Comparison of ENCODE assay signal across 8 cellular contexts in the genomic region with DNA sequence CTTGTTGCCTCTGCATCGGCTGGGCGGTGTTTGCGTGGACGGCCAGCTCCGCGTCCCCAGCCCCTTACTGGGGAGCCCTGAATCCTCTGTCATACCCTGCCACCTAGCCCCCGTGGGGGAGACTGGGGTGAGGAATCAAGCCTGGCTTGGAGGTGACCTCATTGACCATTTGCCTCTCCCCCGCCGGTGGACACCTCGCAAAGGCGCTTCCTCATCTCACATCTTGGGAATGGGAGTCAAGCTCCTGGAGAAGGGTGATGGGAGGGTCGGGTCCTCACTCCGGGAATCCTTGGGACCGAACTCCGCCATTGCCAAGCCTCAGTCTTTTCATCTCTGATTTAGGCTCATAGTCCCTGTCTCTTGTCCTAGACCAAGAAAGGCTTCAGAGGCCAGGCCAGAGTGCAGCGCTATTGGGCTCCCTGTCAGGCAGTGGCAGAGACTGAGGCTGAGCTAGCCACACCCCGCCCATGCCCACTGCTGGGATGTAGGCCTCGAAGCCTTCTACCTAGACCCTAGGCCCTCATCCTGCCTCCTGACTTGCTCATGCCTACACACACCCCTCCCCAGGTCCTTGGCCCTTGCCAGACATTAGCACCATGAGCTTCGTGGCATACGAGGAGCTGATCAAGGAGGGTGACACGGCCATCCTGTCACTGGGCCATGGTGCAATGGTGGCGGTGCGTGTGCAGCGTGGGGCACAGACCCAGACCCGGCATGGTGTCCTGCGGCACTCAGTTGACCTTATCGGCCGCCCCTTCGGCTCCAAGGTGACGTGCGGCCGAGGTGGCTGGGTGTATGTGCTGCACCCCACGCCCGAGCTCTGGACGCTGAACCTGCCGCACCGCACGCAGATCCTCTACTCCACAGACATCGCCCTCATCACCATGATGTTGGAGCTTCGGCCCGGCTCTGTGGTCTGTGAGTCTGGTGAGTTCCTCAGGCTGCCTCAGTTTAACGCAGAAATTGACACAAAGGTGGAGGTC. TPM values are rescaled to one million over a fixed set of nuclear protein-coding genes. Genes with fewer than 3 reads are reported as not detected.
DNase-seq lines count a peak whose midpoint lies in the region; ATAC-seq and TF ChIP-seq lines count a peak whose summit lies in the region.

No MANE protein-coding gene starts in this region.

- intact Hi-C loops in Calu3 (cut with micrococcal nuclease; ENCODE audit: unreplicated experiment) = no loop called here

- H3F3A ChIP-seq in OCI-LY1 (ENCODE audit: insufficient read depth, low read length) = no peaks in the 10 kb centered on the region

- H3K27ac Mint-ChIP-seq in Calu3 (ENCODE audit: unreplicated experiment) = peak overlapping the region; percentile 70
- peak overlapping the region; percentile 80 for H3K27ac Mint-ChIP-seq in endothelial cell (ENCODE audit: unreplicated experiment)

- CTCF ChIA-PET in Calu3 (lab: Charles Lee) = interaction anchor here (1.7 kb wide), 1 partner anchor 10 kb away, joined by 10 read pairs; no protein-coding TSS in a partner anchor

- H3K4me1 ChIP-seq in OCI-LY1 (ENCODE audit: insufficient read depth, low read length, severe bottlenecking) (peaks cover 27% of the 10 kb centered on the region), osteoblast (ENCODE audit: insufficient read depth, low read length) (peaks cover 25% of the 10 kb centered on the region)

- peaks cover 20% of the 10 kb centered on the region; the same call in 1 of the 2 replicates for H3K36me3 ChIP-seq in OCI-LY1 (ENCODE audit: insufficient read depth, low read length)
- peaks cover 4% of the 10 kb centered on the region for H3K36me3 ChIP-seq in osteoblast (ENCODE audit: insufficient read depth, low read length)

- H3K9me3 ChIP-seq in OCI-LY1 (ENCODE audit: low read length) (no peaks in the 10 kb centered on the region), osteoblast (ENCODE audit: low read depth, low read length) (no peaks in the 10 kb centered on the region)

- BruUV-seq in Calu3 (replicated peaks; lab: Mats Ljungman, UMichigan) = TSS peak; percentile 87

- H3K4me3 ChIP-seq in OCI-LY1 (ENCODE audit: low read depth, low read length, poor library complexity, severe bottlenecking) = peak overlapping the region; percentile 96
- H3K4me3 ChIP-seq in osteoblast (ENCODE audit: insufficient read depth, low read length) = peak overlapping the region; percentile 92

- no peak for ATAC-seq in HG02840 (IDR thresholded peaks at IDR 0.05; ENCODE audit: low FRiP score, unreplicated experiment)

- H3K9ac ChIP-seq in OCI-LY1 (ENCODE audit: low read length) = peak overlapping the region; percentile 95

- H3K4me2 ChIP-seq in OCI-LY1 (ENCODE audit: low read length) (peak overlapping the region; percentile 96), osteoblast (ENCODE audit: insufficient read depth, low read length) (peak overlapping the region; percentile 86)

- H3K9me3 Mint-ChIP-seq in Calu3 (ENCODE audit: low read depth, unreplicated experiment) = no peaks in the 10 kb centered on the region
- H3K9me3 Mint-ChIP-seq in endothelial cell (ENCODE audit: unreplicated experiment) = no peaks in the 10 kb centered on the region

- H3K4me1 Mint-ChIP-seq in Calu3 (ENCODE audit: low read depth, unreplicated experiment) (peaks cover 31% of the 10 kb centered on the region), endothelial cell (ENCODE audit: unreplicated experiment) (peaks cover 12% of the 10 kb centered on the region)

- no peak overlapping the region for H3K27ac ChIP-seq in OCI-LY1 (ENCODE audit: low read depth, low read length, poor library complexity, severe bottlenecking)
- H3K27ac ChIP-seq in osteoblast (ENCODE audit: low read depth, low read length) = peak overlapping the region; percentile 68

- DNase-seq in Calu3 = no peak
- no peak for DNase-seq in endothelial cell (ENCODE audit: low spot score)
- peak; percentile 86 for DNase-seq in osteoblast (ENCODE audit: insufficient read length, low spot score, missing footprints)
- no peak for DNase-seq in NCI-H2196 treated with DMSO at 0.1 percent for 48 hours (lab: John Stamatoyannopoulos, UW; ENCODE audit: unreplicated experiment)
- DNase-seq in Ammon's horn (ENCODE audit: low spot score) = no peak
- DNase-seq in GM10266 (ENCODE audit: extremely low spot score) = no peak

- H3K27me3 ChIP-seq in OCI-LY1 (ENCODE audit: insufficient read depth, low read length) = no peaks in the 10 kb centered on the region; the same call in 1 of the 2 replicates
- H3K27me3 ChIP-seq in osteoblast (ENCODE audit: insufficient read depth, low read length) = no peaks in the 10 kb centered on the region

- H3K27me3 Mint-ChIP-seq in Calu3 (ENCODE audit: unreplicated experiment) = no peaks in the 10 kb centered on the region
- H3K27me3 Mint-ChIP-seq in endothelial cell (ENCODE audit: unreplicated experiment) = peaks cover 13% of the 10 kb centered on the region

- peaks cover 8% of the 10 kb centered on the region for H3K79me2 ChIP-seq in OCI-LY1 (ENCODE audit: insufficient read depth, low read length)
- H3K79me2 ChIP-seq in osteoblast (ENCODE audit: insufficient read depth, low read length) = peaks cover 40% of the 10 kb centered on the region

- no peaks in the 10 kb centered on the region for H3K9me2 ChIP-seq in OCI-LY1 (ENCODE audit: low read depth, low read length)

- H4K20me1 ChIP-seq in OCI-LY1 (ENCODE audit: insufficient read depth, low read length) (no peaks in the 10 kb centered on the region), osteoblast (ENCODE audit: insufficient read depth, low read length) (peaks cover 23% of the 10 kb centered on the region)

- H3K36me3 Mint-ChIP-seq in Calu3 (ENCODE audit: insufficient read depth, unreplicated experiment) (peaks cover 48% of the 10 kb centered on the region), endothelial cell (ENCODE audit: low read depth, unreplicated experiment) (no peaks in the 10 kb centered on the region)

- no peak for TF ChIP-seq CTCF in Calu3 (IDR thresholded peaks at IDR 0.05; ENCODE audit: unreplicated experiment)
- TF ChIP-seq CTCF in OCI-LY1 (IDR thresholded peaks at IDR 0.05; ENCODE audit: low read length) = no peak
- TF ChIP-seq CTCF in endothelial cell (IDR thresholded peaks at IDR 0.05; ENCODE audit: unreplicated experiment) = no peak
- no peak for TF ChIP-seq CTCF in osteoblast (IDR thresholded peaks at IDR 0.05; ENCODE audit: extremely low read depth, low read depth, low read length)
- no peak for TF ChIP-seq CTCF in GM10266 (IDR thresholded peaks at IDR 0.05; ENCODE audit: control insufficient read depth, insufficient read depth, low read depth, missing control alignments)

- H2AFZ ChIP-seq in OCI-LY1 (ENCODE audit: low read length) (no peak overlapping the region), osteoblast (ENCODE audit: low read length) (peak overlapping the region; percentile 56)

- H3K4me3 Mint-ChIP-seq in Calu3 (ENCODE audit: low read depth, unreplicated experiment) = peak overlapping the region; percentile 74
- H3K4me3 Mint-ChIP-seq in endothelial cell (ENCODE audit: unreplicated experiment) = peak overlapping the region; percentile 96

RNA-seq across cellular contexts. Expression of gene TRMT61A, which starts 0.7 kb away (rescaled TPM):
- total RNA-seq in Calu3 (2022) (25.9 and 28.0 TPM in 2 replicates), endothelial cell (ENCODE audit: unreplicated experiment) (6.1 TPM), osteoblast (9.0 and 10.6 TPM in 2 replicates)

RNA-seq across cellular contexts. Expression of gene CKB, which starts 7.0 kb away (rescaled TPM):
- total RNA-seq in Calu3 (2022) (27.0 and 28.2 TPM in 2 replicates), endothelial cell (ENCODE audit: unreplicated experiment) (23.1 TPM), osteoblast (5.1 and 8.3 TPM in 2 replicates)

RNA-seq across cellular contexts. Expression of gene BAG5, which starts 32.8 kb away (rescaled TPM):
- total RNA-seq in Calu3 (2022) = 36.5 and 38.4 TPM in 2 replicates
- 39.9 TPM for total RNA-seq in endothelial cell (ENCODE audit: unreplicated experiment)
- total RNA-seq in osteoblast = 28.6 and 30.8 TPM in 2 replicates

RNA-seq across cellular contexts. Expression of gene COA8, which starts 33.1 kb away (rescaled TPM):
- total RNA-seq in Calu3 (2022) = 29.1 and 37.2 TPM in 2 replicates
- total RNA-seq in endothelial cell (ENCODE audit: unreplicated experiment) = 45.2 TPM
- 23.0 and 24.6 TPM in 2 replicates for total RNA-seq in osteoblast
